ENCODE assay signal across 8 cellular contexts in genomic region chrX:44871114-44871645, GRCh38. TPM values are rescaled to one million over a fixed set of nuclear protein-coding genes. Genes with fewer than 3 reads are reported as not detected.
DNase-seq lines count a peak whose midpoint lies in the region; ATAC-seq and TF ChIP-seq lines count a peak whose summit lies in the region.

No MANE protein-coding gene starts in this region.

- peak overlapping the region in 1 of 2 donors; percentile 39 for H3K9ac ChIP-seq in liver (ENCODE audit: low read depth in 1 of 2, low read length in 2 of 2)

- H3K27me3 Mint-ChIP-seq in activated naive CD4-positive, alpha-beta T cell treated with anti-CD3 and anti-CD28 coated beads, Interleukin-2, amount 50 U/mL, for 24 hours: no peaks in the 10 kb centered on the region
- no peaks in the 10 kb centered on the region for H3K27me3 Mint-ChIP-seq in type B pancreatic cell

- no peak for TF ChIP-seq RAD21 in liver (IDR thresholded peaks at IDR 0.05)

- peak overlapping the region; percentile 77 for H3K4me3 Mint-ChIP-seq in activated naive CD4-positive, alpha-beta T cell treated with anti-CD3 and anti-CD28 coated beads, Interleukin-2, amount 50 U/mL, for 24 hours
- peak overlapping the region; percentile 72 for H3K4me3 Mint-ChIP-seq in type B pancreatic cell

- no peaks in the 10 kb centered on the region for H3K27me3 ChIP-seq in liver (ENCODE audit: control insufficient read depth in 4 of 4, insufficient read depth in 4 of 4, low read length in 3 of 4)

- no peak for ATAC-seq in activated naive CD4-positive, alpha-beta T cell treated with anti-CD3 and anti-CD28 coated beads, Interleukin-2, amount 50 U/mL, for 72 hours
- no peak for ATAC-seq in GM18870 (IDR thresholded peaks at IDR 0.05; ENCODE audit: unreplicated experiment)

- 35% methylated on average over 16 of the region's 16 CpGs for WGBS in liver

- TF ChIP-seq CTCF in astrocyte of the spinal cord (IDR thresholded peaks at IDR 0.05; ENCODE audit: low read depth, low read length) (no peak), liver (IDR thresholded peaks at IDR 0.05; ENCODE audit: low read depth, low read length, missing input control) (no peak), type B pancreatic cell (conservative IDR thresholded peaks at IDR 0.05) (no peak), GM20000 (IDR thresholded peaks at IDR 0.05; ENCODE audit: extremely low read depth, missing control alignments) (no peak)

- H3K4me1 ChIP-seq in liver (ENCODE audit: control insufficient read depth in 4 of 4, insufficient read depth in 4 of 4, low read length in 3 of 4): peaks cover 0 to 20% (median 14%) of the 10 kb centered on the region in 4 donors

- no peaks in the 10 kb centered on the region for H3K9me3 ChIP-seq in liver (ENCODE audit: control insufficient read depth in 4 of 4, low read length in 3 of 4)

- no peaks in the 10 kb centered on the region for H3K9me3 Mint-ChIP-seq in activated naive CD4-positive, alpha-beta T cell treated with anti-CD3 and anti-CD28 coated beads, Interleukin-2, amount 50 U/mL, for 24 hours
- no peaks in the 10 kb centered on the region for H3K9me3 Mint-ChIP-seq in activated naive CD4-positive, alpha-beta T cell treated with anti-CD3 and anti-CD28 coated beads, Interleukin-2, amount 50 U/mL, for 72 hours
- H3K9me3 Mint-ChIP-seq in type B pancreatic cell: no peaks in the 10 kb centered on the region

- no peaks in the 10 kb centered on the region for H3K36me3 ChIP-seq in liver (ENCODE audit: control insufficient read depth in 4 of 4, insufficient read depth in 3 of 4, low read depth in 1 of 4, low read length in 3 of 4)

- in situ Hi-C loops in astrocyte of the spinal cord (cut with HindIII; ENCODE audit: low sequenced_read_pairs): no loop called here

- peaks cover 5% of the 10 kb centered on the region for H3K4me1 Mint-ChIP-seq in activated naive CD4-positive, alpha-beta T cell treated with anti-CD3 and anti-CD28 coated beads, Interleukin-2, amount 50 U/mL, for 24 hours
- no peaks in the 10 kb centered on the region for H3K4me1 Mint-ChIP-seq in type B pancreatic cell (ENCODE audit: unreplicated experiment)

- peak overlapping the region in 1 of 2 donors; percentile 16 for H3K27ac ChIP-seq in liver (ENCODE audit: low read depth in 1 of 2, low read length in 2 of 2)

- DNase-seq in activated naive CD4-positive, alpha-beta T cell treated with anti-CD3 and anti-CD28 coated beads, Interleukin-2, amount 50 U/mL, for 72 hours (ENCODE audit: low spot score in 2 of 2): no peak
- DNase-seq in astrocyte of the spinal cord (ENCODE audit: low read depth, low spot score) (no peak), type B pancreatic cell (ENCODE audit: extremely low spot score, unreplicated experiment) (no peak), GM20000 (ENCODE audit: low spot score) (no peak), HuH-7.5 (ENCODE audit: low spot score) (no peak)

- peak overlapping the region; percentile 93 for H3K4me3 ChIP-seq in astrocyte of the spinal cord (ENCODE audit: low read depth, low read length)
- H3K4me3 ChIP-seq in liver (ENCODE audit: low read depth in 1 of 3, low read length in 3 of 3): peak overlapping the region in 2 of 3 donors; percentile 26 to 70

- H3K36me3 Mint-ChIP-seq in activated naive CD4-positive, alpha-beta T cell treated with anti-CD3 and anti-CD28 coated beads, Interleukin-2, amount 50 U/mL, for 24 hours: no peaks in the 10 kb centered on the region
- peaks cover 0 to 5% of the 10 kb centered on the region in 2 donors for H3K36me3 Mint-ChIP-seq in activated naive CD4-positive, alpha-beta T cell treated with anti-CD3 and anti-CD28 coated beads, Interleukin-2, amount 50 U/mL, for 72 hours
- H3K36me3 Mint-ChIP-seq in type B pancreatic cell: no peaks in the 10 kb centered on the region

- H3K27ac Mint-ChIP-seq in activated naive CD4-positive, alpha-beta T cell treated with anti-CD3 and anti-CD28 coated beads, Interleukin-2, amount 50 U/mL, for 24 hours: peak overlapping the region; percentile 17
- H3K27ac Mint-ChIP-seq in activated naive CD4-positive, alpha-beta T cell treated with anti-CD3 and anti-CD28 coated beads, Interleukin-2, amount 50 U/mL, for 72 hours: no peak overlapping the region
- peak overlapping the region; percentile 63 for H3K27ac Mint-ChIP-seq in type B pancreatic cell

TF ChIP-seq in liver, 16 proteins besides CTCF, POLR2A, EP300 and RAD21:
- TF ChIP-seq SP1 (IDR thresholded peaks at IDR 0.05): peak; percentile 4
- no peak for TF ChIP-seq REST (IDR thresholded peaks at IDR 0.05)
- TF ChIP-seq FOXA2 (IDR thresholded peaks at IDR 0.05): no peak
- no peak for TF ChIP-seq HNF4G (IDR thresholded peaks at IDR 0.05)
- no peak for TF ChIP-seq FOXA1 (IDR thresholded peaks at IDR 0.05)
- TF ChIP-seq ATF3 (IDR thresholded peaks at IDR 0.05): no peak
- TF ChIP-seq YY1 (IDR thresholded peaks at IDR 0.05): no peak

RNA-seq across cellular contexts. Expression of gene KDM6A, which starts 1.8 kb away (rescaled TPM):
- total RNA-seq in activated naive CD4-positive, alpha-beta T cell treated with anti-CD3 and anti-CD28 coated beads, Interleukin-2, amount 50 U/mL, for 72 hours: 10 to 100 TPM; 20.1 to 24.8 TPM
- 10 to 100 TPM; 30.0 to 30.2 TPM for total RNA-seq in liver
- polyA plus RNA-seq in liver: 1 to 10 TPM; 5.3 to 6.5 TPM
- total RNA-seq in type B pancreatic cell (ENCODE audit: low replicate concordance): 35.2 and 38.1 TPM in 2 replicates

RNA-seq across cellular contexts. Expression of gene DUSP21, which starts 27.4 kb away (rescaled TPM):
- not detected for total RNA-seq in activated naive CD4-positive, alpha-beta T cell treated with anti-CD3 and anti-CD28 coated beads, Interleukin-2, amount 50 U/mL, for 72 hours
- total RNA-seq in liver (1 to 10 TPM in 1 of 2 donors, not detected in 1; 1.6 TPM), type B pancreatic cell (ENCODE audit: low replicate concordance) (not detected in 2 replicates)
- polyA plus RNA-seq in liver: not detected

Comparison
In these comparisons a context has a peak if more than half of its experiments do, and no peak if none do; other contexts are left out.
1. H3K27ac Mint-ChIP-seq: peak in activated naive CD4-positive, alpha-beta T cell treated with anti-CD3 and anti-CD28 coated beads, Interleukin-2, amount 50 U/mL, for 24 hours (single experiment) and type B pancreatic cell (single experiment); none in activated naive CD4-positive, alpha-beta T cell treated with anti-CD3 and anti-CD28 coated beads, Interleukin-2, amount 50 U/mL, for 72 hours (0 of 2).